In the genomic region with DNA sequence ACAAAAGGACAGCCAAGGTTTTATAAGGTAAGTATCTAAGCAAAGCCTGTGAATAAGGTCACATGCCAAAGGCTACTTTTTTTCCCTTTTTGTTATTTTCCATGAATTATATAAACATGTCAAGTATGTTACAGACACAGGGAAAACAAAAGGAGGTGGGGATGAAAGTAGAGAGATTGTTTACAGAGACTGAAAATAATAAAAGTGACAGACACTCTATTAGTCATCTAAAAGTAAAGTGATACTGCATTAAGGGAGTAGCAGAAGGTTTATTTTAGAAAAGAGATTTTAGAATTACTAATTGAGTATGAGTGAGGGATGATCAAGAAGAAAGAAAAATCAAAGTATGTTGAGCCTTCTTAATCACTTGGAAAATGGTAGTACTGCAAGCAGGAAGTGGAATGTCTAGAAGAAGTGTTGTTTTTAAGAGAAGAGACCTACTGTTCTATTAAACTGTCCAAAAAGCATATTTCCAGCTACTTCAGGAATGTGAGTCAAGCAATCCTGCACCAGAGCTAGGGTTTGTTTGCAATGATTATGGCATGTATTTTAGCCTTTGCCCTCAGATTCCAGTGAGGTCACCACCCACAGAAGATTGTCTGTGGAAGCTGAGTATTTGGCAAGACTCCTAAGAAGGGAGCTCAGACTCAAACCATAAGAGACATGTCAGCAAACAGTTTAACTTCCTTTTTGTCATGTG, we compare ENCODE assay signal across 8 cellular contexts.
DNase-seq lines count a peak whose midpoint lies in the region; ATAC-seq and TF ChIP-seq lines count a peak whose summit lies in the region.

No MANE protein-coding gene starts in this region.

- intact Hi-C loops in dendritic cell treated with granulocyte-macrophage colony-stimulating factor and Interleukin-4, amounts not matched to agents 40 ng/mL and 50 ng/mL, for 4 days (cut with micrococcal nuclease) = loop anchor here (1.0 to 10.0 kb wide), 2 partner anchors 178 to 366 kb away; partner anchors contain the start of gene PLXDC2
- intact Hi-C loops in naive thymus-derived CD4-positive, alpha-beta T cell (cut with micrococcal nuclease) = no loop called here
- intact Hi-C loops in posterior cingulate gyrus (cut with DNase I) = no loop called here

- no peaks in the 10 kb centered on the region for H3K36me3 Mint-ChIP-seq in dendritic cell treated with granulocyte-macrophage colony-stimulating factor and Interleukin-4, amounts not matched to agents 40 ng/mL and 50 ng/mL, for 4 days (ENCODE audit: low read depth)
- H3K36me3 Mint-ChIP-seq in naive thymus-derived CD4-positive, alpha-beta T cell = no peaks in the 10 kb centered on the region

- POLR2A ChIA-PET in naive thymus-derived CD4-positive, alpha-beta T cell (lab: Charles Lee) = no interaction called here

- peak overlapping the region; percentile 94 for H3K27ac Mint-ChIP-seq in dendritic cell treated with granulocyte-macrophage colony-stimulating factor and Interleukin-4, amounts not matched to agents 40 ng/mL and 50 ng/mL, for 4 days
- no peak overlapping the region for H3K27ac Mint-ChIP-seq in naive thymus-derived CD4-positive, alpha-beta T cell

- no peaks in the 10 kb centered on the region for H3K36me3 ChIP-seq in naive thymus-derived CD4-positive, alpha-beta T cell (ENCODE audit: control insufficient read depth in 2 of 3, insufficient read depth in 3 of 3, low read length in 3 of 3)

- peak; percentile 50 for DNase-seq in AG08396 (ENCODE audit: low spot score)
- peak; percentile 94 for DNase-seq in MV-4-11 (lab: John Stamatoyannopoulos, UW)
- DNase-seq in naive thymus-derived CD4-positive, alpha-beta T cell = no peak
- DNase-seq in posterior cingulate gyrus = no peak
- no peak for DNase-seq in GM13977 (ENCODE audit: low spot score)

- H3K9me3 ChIP-seq in naive thymus-derived CD4-positive, alpha-beta T cell (ENCODE audit: control insufficient read depth in 2 of 3, low read length in 3 of 3) = no peaks in the 10 kb centered on the region

- CTCF ChIA-PET in naive thymus-derived CD4-positive, alpha-beta T cell (lab: Charles Lee) = no interaction called here

- in situ Hi-C loops in GM13977 (cut with MboI; ENCODE audit: low pct_unique_long_range_greater_than_20kb, low sequenced_read_pairs, unreplicated experiment) = no loop called here

- H3K4me1 Mint-ChIP-seq in dendritic cell treated with granulocyte-macrophage colony-stimulating factor and Interleukin-4, amounts not matched to agents 40 ng/mL and 50 ng/mL, for 4 days (ENCODE audit: low read depth) = peaks cover 23% of the 10 kb centered on the region
- H3K4me1 Mint-ChIP-seq in naive thymus-derived CD4-positive, alpha-beta T cell = peaks cover 0 to 14% (median 5%) of the 10 kb centered on the region in 7 donors

- ATAC-seq in naive thymus-derived CD4-positive, alpha-beta T cell = peak; percentile 74
- no peak for ATAC-seq in HG03354 (IDR thresholded peaks at IDR 0.05; ENCODE audit: poor library complexity, severe bottlenecking, unreplicated experiment)
- no peak for ATAC-seq in HG03460 (IDR thresholded peaks at IDR 0.05; ENCODE audit: unreplicated experiment)

- no peak overlapping the region for H3K4me3 ChIP-seq in naive thymus-derived CD4-positive, alpha-beta T cell (ENCODE audit: low read length)

- no peak for TF ChIP-seq CTCF in GM13977 (IDR thresholded peaks at IDR 0.05; ENCODE audit: extremely low read depth, insufficient read depth, missing control alignments)

- H3K4me3 Mint-ChIP-seq in dendritic cell treated with granulocyte-macrophage colony-stimulating factor and Interleukin-4, amounts not matched to agents 40 ng/mL and 50 ng/mL, for 4 days = peak overlapping the region; percentile 70
- peak overlapping the region in 8 of 10 donors; percentile 16 to 67 (median 30) for H3K4me3 Mint-ChIP-seq in naive thymus-derived CD4-positive, alpha-beta T cell

- H3K27me3 Mint-ChIP-seq in dendritic cell treated with granulocyte-macrophage colony-stimulating factor and Interleukin-4, amounts not matched to agents 40 ng/mL and 50 ng/mL, for 4 days = no peaks in the 10 kb centered on the region
- H3K27me3 Mint-ChIP-seq in naive thymus-derived CD4-positive, alpha-beta T cell = no peaks in the 10 kb centered on the region

- no peaks in the 10 kb centered on the region for H3K9me3 Mint-ChIP-seq in dendritic cell treated with granulocyte-macrophage colony-stimulating factor and Interleukin-4, amounts not matched to agents 40 ng/mL and 50 ng/mL, for 4 days
- peaks cover 0 to 10% (median 2%) of the 10 kb centered on the region in 11 donors for H3K9me3 Mint-ChIP-seq in naive thymus-derived CD4-positive, alpha-beta T cell

- H3K27ac ChIP-seq in naive thymus-derived CD4-positive, alpha-beta T cell (ENCODE audit: low read depth, low read length) = no peak overlapping the region

- no peaks in the 10 kb centered on the region for H3K27me3 ChIP-seq in naive thymus-derived CD4-positive, alpha-beta T cell (ENCODE audit: control insufficient read depth in 2 of 2, insufficient read depth in 2 of 2, low read length in 2 of 2)

- no peaks in the 10 kb centered on the region for H3K4me1 ChIP-seq in naive thymus-derived CD4-positive, alpha-beta T cell (ENCODE audit: control insufficient read depth in 2 of 2, insufficient read depth in 2 of 2, low read length in 2 of 2)

Comparison
In these comparisons a context has a peak if more than half of its experiments do, and no peak if none do; other contexts are left out.
1. DNase-seq: peak in AG08396 (single experiment) and MV-4-11 (single experiment); none in naive thymus-derived CD4-positive, alpha-beta T cell (0 of 9), posterior cingulate gyrus (0 of 10) and GM13977 (single experiment).